Comparison of ENCODE assay signal across 1 cellular context in genomic region chr16:12289175-12290063, GRCh38.
TF ChIP-seq lines count a peak whose summit lies in the region.

No MANE protein-coding gene starts in this region.

TF ChIP-seq in HepG2, 621 proteins besides CTCF, POLR2A, EP300 and RAD21 (continued from another document and continues in another):
- TF ChIP-seq CSRNP1 (CRISPR knock-in tag; IDR thresholded peaks at IDR 0.05), result no peak
- TF ChIP-seq SIN3A (IDR thresholded peaks at IDR 0.05; ENCODE audit: borderline replicate concordance, low read depth, low read length), result peak; percentile 29; the same call in 1 of the 2 replicates
- TF ChIP-seq RBAK (CRISPR knock-in tag; IDR thresholded peaks at IDR 0.05), result 0 out of 2 replicates have a peak, but pooled peaks have one; percentile 34
- peak; percentile 23 for TF ChIP-seq CBX1 (IDR thresholded peaks at IDR 0.05; ENCODE audit: low read depth)
- TF ChIP-seq ZNF749 (CRISPR knock-in tag; IDR thresholded peaks at IDR 0.05; ENCODE audit: borderline replicate concordance), result no peak
- peak; percentile 84; the same call in 1 of the 2 replicates for TF ChIP-seq JUN (CRISPR knock-in tag; IDR thresholded peaks at IDR 0.05)
- no peak for TF ChIP-seq ZNF577 (CRISPR knock-in tag; IDR thresholded peaks at IDR 0.05; ENCODE audit: borderline replicate concordance, low read depth)
- TF ChIP-seq ZNF710 (CRISPR knock-in tag; IDR thresholded peaks at IDR 0.05; ENCODE audit: borderline replicate concordance), result peak; percentile 90
- peak; percentile 38; the same call in 1 of the 2 replicates for TF ChIP-seq ZBTB33 (CRISPR knock-in tag; IDR thresholded peaks at IDR 0.05)
- TF ChIP-seq ARNTL (CRISPR knock-in tag; IDR thresholded peaks at IDR 0.05), result no peak
- TF ChIP-seq ZNF367 (CRISPR knock-in tag; IDR thresholded peaks at IDR 0.05; ENCODE audit: borderline replicate concordance), result no peak
- TF ChIP-seq SRSF1 (optimal IDR thresholded peaks at IDR 0.05; ENCODE audit: low read depth, low read length), result no peak
- TF ChIP-seq ZNF142 (CRISPR knock-in tag; IDR thresholded peaks at IDR 0.05), result peak; percentile 9; the same call in 1 of the 2 replicates
- no peak for TF ChIP-seq ZNF17 (CRISPR knock-in tag; IDR thresholded peaks at IDR 0.05)
- TF ChIP-seq CSRNP2 (CRISPR knock-in tag; conservative IDR thresholded peaks at IDR 0.05; ENCODE audit: low read depth), result no peak
- TF ChIP-seq KAT8 (CRISPR knock-in tag; IDR thresholded peaks at IDR 0.05), result peak; percentile 78
- no peak for TF ChIP-seq TBL1XR1 (IDR thresholded peaks at IDR 0.05; ENCODE audit: borderline replicate concordance, low read length, partially characterized antibody)
- TF ChIP-seq ZNF326 (CRISPR knock-in tag; IDR thresholded peaks at IDR 0.05; ENCODE audit: borderline replicate concordance), result no peak
- TF ChIP-seq XRCC5 (optimal IDR thresholded peaks at IDR 0.05; ENCODE audit: low read length), result peak; percentile 71
- no peak for TF ChIP-seq REST (IDR thresholded peaks at IDR 0.05; ENCODE audit: borderline replicate concordance in 1 of 2, low read depth in 1 of 2, low read length in 2 of 2)
- peak; percentile 62 for TF ChIP-seq ARID4A (CRISPR knock-in tag; IDR thresholded peaks at IDR 0.05; ENCODE audit: borderline replicate concordance)
- TF ChIP-seq ZNF337 (CRISPR knock-in tag; IDR thresholded peaks at IDR 0.05; ENCODE audit: borderline replicate concordance, low read depth), result peak; percentile 45; the same call in 1 of the 2 replicates
- TF ChIP-seq GATAD2A (CRISPR knock-in tag; IDR thresholded peaks at IDR 0.05), result peak; percentile 78
- TF ChIP-seq MTF1 (CRISPR knock-in tag; IDR thresholded peaks at IDR 0.05), result no peak
- peak; percentile 95 for TF ChIP-seq CHD4 (IDR thresholded peaks at IDR 0.05; ENCODE audit: borderline replicate concordance, low read length)
- TF ChIP-seq ELF3 (CRISPR knock-in tag; IDR thresholded peaks at IDR 0.05), result peak; percentile 99
- TF ChIP-seq ZNF160 (CRISPR knock-in tag; IDR thresholded peaks at IDR 0.05), result no peak
- TF ChIP-seq RFX3 (CRISPR knock-in tag; IDR thresholded peaks at IDR 0.05), result peak; percentile 30; the same call in 1 of the 2 replicates
- TF ChIP-seq ZMYM2 (CRISPR knock-in tag; IDR thresholded peaks at IDR 0.05), result peak; percentile 75; the same call in 1 of the 2 replicates
- TF ChIP-seq PHF20 (CRISPR knock-in tag; IDR thresholded peaks at IDR 0.05), result peak; percentile 13
- TF ChIP-seq ZNF510 (CRISPR knock-in tag; IDR thresholded peaks at IDR 0.05; ENCODE audit: low read depth), result no peak; the same call in 1 of the 2 replicates
- no peak for TF ChIP-seq DMTF1 (CRISPR knock-in tag; IDR thresholded peaks at IDR 0.05)
